In the genomic region with DNA sequence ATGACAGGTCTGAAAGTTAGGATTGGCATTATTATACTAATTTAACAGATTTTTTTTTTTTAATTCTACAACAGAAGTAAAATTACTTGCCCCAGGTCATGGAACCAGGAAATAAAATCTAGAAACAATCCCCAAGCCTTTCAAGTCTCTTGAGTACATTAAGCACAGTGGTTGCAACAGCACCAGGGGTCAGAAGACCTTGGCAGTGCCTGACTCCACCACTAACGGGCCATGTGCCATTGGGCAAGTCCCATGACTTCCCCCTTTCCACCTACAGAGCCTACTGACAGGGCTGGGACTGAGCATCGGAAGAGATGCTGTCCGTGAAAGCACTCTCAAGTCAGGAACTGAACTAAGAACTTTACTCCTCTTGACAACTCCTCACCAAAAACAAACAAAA, we compare ENCODE assay signal across 13 cellular contexts.
DNase-seq lines count a peak whose midpoint lies in the region; ATAC-seq and TF ChIP-seq lines count a peak whose summit lies in the region.
"Had no signal": no experiment of that assay in that cellular context is flagged by ENCODE, and none has a peak within 500 bp of the region (broad histone marks: within the 10 kb centered on the region; RNA-seq: fewer than 3 reads in every experiment).

No MANE protein-coding gene starts in this region.

- H3K9me3 ChIP-seq in uterus, result no peaks in the 10 kb centered on the region
- H3K9me3 ChIP-seq: heart right ventricle had no signal

- H3K4me3 ChIP-seq in uterus, result no peak overlapping the region
- H3K4me3 ChIP-seq: heart right ventricle had no signal

- H3K4me1 ChIP-seq in uterus, result peaks cover 6 to 11% of the 10 kb centered on the region in 2 donors

- TF ChIP-seq CTCF in uterus (IDR thresholded peaks at IDR 0.05), result no peak

- intact Hi-C loops in left cardiac atrium (cut with DNase I), result loop anchor here in 1 of 2 donors (5.0 kb wide), 1 partner anchor 125 kb away; no protein-coding TSS in a partner anchor
- intact Hi-C loops in Right ventricle myocardium inferior (cut with DNase I), result loop anchor here (5.0 to 10.0 kb wide), 2 partner anchors 105 to 152 kb away; partner anchors contain the start of gene TMEM9B
- intact Hi-C loops in uterus (cut with DNase I; ENCODE audit: low total_unique reads), result loop anchor here (10.0 kb wide), 1 partner anchor 128 kb away; the partner anchor contains the start of genes RPL27A and TRIM66

- ATAC-seq in left cardiac atrium, result no peak
- ATAC-seq in Right ventricle myocardium inferior, result no peak
- peak; percentile 37 for ATAC-seq in esophagus mucosa
- ATAC-seq in HG02798 (IDR thresholded peaks at IDR 0.05; ENCODE audit: poor library complexity, unreplicated experiment), result no peak
- no peak for ATAC-seq in GM19035 (IDR thresholded peaks at IDR 0.05; ENCODE audit: unreplicated experiment)
- ATAC-seq: stimulated activated naive CD8-positive, alpha-beta T cell treated with anti-CD3 and anti-CD28 coated beads, Interleukin-15, amount 100 ng/mL, for 72 hours had no signal

- peak overlapping the region; percentile 90 to 96 for H3K27ac ChIP-seq in uterus

- no peak for TF ChIP-seq POLR2A in uterus (IDR thresholded peaks at IDR 0.05)

- no peaks in the 10 kb centered on the region for H3K27me3 ChIP-seq in uterus
- H3K27me3 ChIP-seq: heart right ventricle had no signal

- DNase-seq in left cardiac atrium (peak; percentile 47), Right ventricle myocardium inferior (ENCODE audit: missing footprints) (no peak), midbrain (lab: John Stamatoyannopoulos, UW) (peak; percentile 39), uterus (peak; percentile 63 to 64), T-helper 2 cell (no peak)
- DNase-seq: activated T-cell treated with anti-CD3 and anti-CD28 coated beads, Interleukin-2, amount 50 U/mL, for 24 hours; heart right ventricle; NCI-H1092 treated with DMSO at 0.1 percent for 48 hours; stimulated activated CD4-positive, alpha-beta T cell treated with anti-CD3 and anti-CD28 coated beads, Interleukin-2, amount 100 ng/mL, for 24 hours; stimulated activated naive CD8-positive, alpha-beta T cell treated with anti-CD3 and anti-CD28 coated beads, Interleukin-15, amount 100 ng/mL, for 72 hours had no signal

- no peaks in the 10 kb centered on the region for H3K36me3 ChIP-seq in uterus
- H3K36me3 ChIP-seq: heart right ventricle had no signal

Comparison
In these comparisons a context has a peak if more than half of its experiments do, and no peak if none do; other contexts are left out.
1. DNase-seq: peak in left cardiac atrium (single experiment), midbrain (single experiment) and uterus (2 of 2); none in Right ventricle myocardium inferior (single experiment) and T-helper 2 cell (0 of 5).